ENCODE assay signal across 15 cellular contexts in the genomic region with DNA sequence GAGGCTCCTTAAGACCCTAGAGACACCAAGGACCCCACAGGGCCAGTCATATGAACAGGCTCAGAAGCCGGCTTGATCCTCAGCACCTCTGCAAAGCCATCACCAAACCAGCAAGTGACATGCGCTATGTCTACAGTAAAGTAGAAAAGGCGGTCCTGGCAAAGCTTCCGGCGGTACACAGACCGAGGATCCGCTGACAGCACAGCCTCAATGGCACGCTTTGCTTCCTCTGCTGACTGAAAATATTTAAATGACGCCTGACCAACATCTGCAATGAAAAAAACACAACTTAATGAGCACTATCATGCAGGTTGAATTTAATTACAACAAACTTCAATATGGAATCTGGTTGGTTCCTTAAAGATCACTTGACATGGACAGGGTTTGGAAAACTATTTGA. TPM values are rescaled to one million over a fixed set of nuclear protein-coding genes. Genes with fewer than 3 reads are reported as not detected.
DNase-seq lines count a peak whose midpoint lies in the region; ATAC-seq and TF ChIP-seq lines count a peak whose summit lies in the region.
"Had no signal": no experiment of that assay in that cellular context is flagged by ENCODE, and none has a peak within 500 bp of the region (broad histone marks: within the 10 kb centered on the region; RNA-seq: fewer than 3 reads in every experiment).

No MANE protein-coding gene starts in this region.

- no peaks in the 10 kb centered on the region for H3K27me3 Mint-ChIP-seq in CD4-positive, alpha-beta T cell
- H3K27me3 Mint-ChIP-seq in activated CD4-positive, alpha-beta T cell treated with anti-CD3 and anti-CD28 coated beads for 36 hours, result no peaks in the 10 kb centered on the region
- H3K27me3 Mint-ChIP-seq in natural killer cell (ENCODE audit: low read depth in 2 of 2), result no peaks in the 10 kb centered on the region
- H3K27me3 Mint-ChIP-seq: stimulated activated naive B cell treated with anti-CD40 and anti-IgM and Interleukin-4, amounts not matched to agents 10 μg/mL and 1 μg/mL and 100 μg/mL, for 72 hours had no signal

- peak; percentile 33 to 63 (median 52) for DNase-seq in CD4-positive, alpha-beta T cell
- peak; percentile 79 for DNase-seq in activated CD4-positive, alpha-beta T cell treated with anti-CD3 and anti-CD28 coated beads for 36 hours
- DNase-seq in activated naive CD4-positive, alpha-beta T cell treated with Interleukin-2 at 50 U/mL for 16 hours, result peak; percentile 53
- DNase-seq in natural killer cell, result no peak
- no peak for DNase-seq in cortex of kidney (lab: John Stamatoyannopoulos, UW)
- DNase-seq in omental fat pad (ENCODE audit: low spot score), result no peak
- DNase-seq in DMS153 (lab: John Stamatoyannopoulos, UW), result no peak
- DNase-seq: colonic mucosa; NCI-H1092 treated with DMSO at 0.1 percent for 48 hours; NCI-H524 treated with DMSO at 0.1 percent for 48 hours; stimulated activated naive B cell treated with anti-CD40 and anti-IgM and Interleukin-4, amounts not matched to agents 10 μg/mL and 1 μg/mL and 100 μg/mL, for 72 hours had no signal

- intact Hi-C loops in CD4-positive, alpha-beta T cell (cut with DNase I, micrococcal nuclease), result loop anchor here (1.0 to 10.0 kb wide), 8 partner anchors 14 to 358 kb away; a partner anchor contains a TSS
- intact Hi-C loops in activated CD4-positive, alpha-beta T cell treated with anti-CD3 and anti-CD28 coated beads for 36 hours (cut with DNase I, micrococcal nuclease), result loop anchor here (1.0 to 5.0 kb wide), 7 partner anchors 14 to 272 kb away; a partner anchor contains a TSS
- intact Hi-C loops in natural killer cell (cut with micrococcal nuclease), result loop anchor here (5.0 kb wide), 1 partner anchor 192 kb away; no protein-coding TSS in a partner anchor

- H3K4me1 Mint-ChIP-seq in CD4-positive, alpha-beta T cell (ENCODE audit: low read depth), result peaks cover 94% of the 10 kb centered on the region
- peaks cover 81% of the 10 kb centered on the region for H3K4me1 Mint-ChIP-seq in activated CD4-positive, alpha-beta T cell treated with anti-CD3 and anti-CD28 coated beads for 36 hours
- peaks cover 50 to 53% of the 10 kb centered on the region in 2 donors for H3K4me1 Mint-ChIP-seq in natural killer cell

- POLR2A ChIA-PET in CD4-positive, alpha-beta T cell (lab: Charles Lee), result interaction anchor here (0.6 to 9.8 kb wide), 23 partner anchors 9 to 351 kb away, joined by 3 to 335 read pairs (median 5); a partner anchor contains a TSS
- POLR2A ChIA-PET in activated CD4-positive, alpha-beta T cell treated with anti-CD3 and anti-CD28 coated beads for 36 hours (lab: Charles Lee), result interaction anchor here (1.0 kb wide), 1 partner anchor 16 kb away, joined by 3 read pairs; no protein-coding TSS in a partner anchor

- H3K27ac ChIP-seq in CD4-positive, alpha-beta T cell (ENCODE audit: low read depth, low read length), result peak overlapping the region; percentile 86
- H3K27ac ChIP-seq: colonic mucosa, parathyroid adenoma, RWPE1 had no signal

- no peaks in the 10 kb centered on the region for H3K27me3 ChIP-seq in CD4-positive, alpha-beta T cell (ENCODE audit: control insufficient read depth, insufficient read depth, low read length)
- H3K27me3 ChIP-seq: colonic mucosa had no signal

- no peaks in the 10 kb centered on the region for H3K9me3 Mint-ChIP-seq in CD4-positive, alpha-beta T cell
- H3K9me3 Mint-ChIP-seq in activated CD4-positive, alpha-beta T cell treated with anti-CD3 and anti-CD28 coated beads for 36 hours (ENCODE audit: low read depth), result no peaks in the 10 kb centered on the region
- no peaks in the 10 kb centered on the region for H3K9me3 Mint-ChIP-seq in natural killer cell
- H3K9me3 Mint-ChIP-seq: stimulated activated naive B cell treated with anti-CD40 and anti-IgM and Interleukin-4, amounts not matched to agents 10 μg/mL and 1 μg/mL and 100 μg/mL, for 72 hours had no signal

- no peak for TF ChIP-seq CTCF in CD4-positive, alpha-beta T cell (IDR thresholded peaks at IDR 0.05)
- no peak for TF ChIP-seq CTCF in natural killer cell (IDR thresholded peaks at IDR 0.05)
- TF ChIP-seq CTCF in omental fat pad (IDR thresholded peaks at IDR 0.05), result no peak

- peak overlapping the region; percentile 80 for H3K4me3 Mint-ChIP-seq in CD4-positive, alpha-beta T cell
- H3K4me3 Mint-ChIP-seq in activated CD4-positive, alpha-beta T cell treated with anti-CD3 and anti-CD28 coated beads for 36 hours, result peak overlapping the region; percentile 74
- peak overlapping the region; percentile 79 for H3K4me3 Mint-ChIP-seq in natural killer cell
- H3K4me3 Mint-ChIP-seq: stimulated activated naive B cell treated with anti-CD40 and anti-IgM and Interleukin-4, amounts not matched to agents 10 μg/mL and 1 μg/mL and 100 μg/mL, for 72 hours had no signal

- peaks cover 59% of the 10 kb centered on the region for H3K36me3 Mint-ChIP-seq in CD4-positive, alpha-beta T cell (ENCODE audit: low read depth)
- peaks cover 27% of the 10 kb centered on the region for H3K36me3 Mint-ChIP-seq in activated CD4-positive, alpha-beta T cell treated with anti-CD3 and anti-CD28 coated beads for 36 hours (ENCODE audit: low read depth)
- H3K36me3 Mint-ChIP-seq in natural killer cell, result no peaks in the 10 kb centered on the region

- CTCF ChIA-PET in CD4-positive, alpha-beta T cell (lab: Charles Lee), result interaction anchor here (1.2 to 14.2 kb wide), 5 partner anchors 9 to 170 kb away, joined by 4 to 221 read pairs (median 13); a partner anchor contains a TSS
- CTCF ChIA-PET in activated CD4-positive, alpha-beta T cell treated with anti-CD3 and anti-CD28 coated beads for 36 hours (lab: Charles Lee), result interaction anchor here (0.5 to 8.3 kb wide), 8 partner anchors 9 to 196 kb away, joined by 3 to 113 read pairs (median 3); no protein-coding TSS in a partner anchor

- H3K27ac Mint-ChIP-seq in CD4-positive, alpha-beta T cell, result peak overlapping the region; percentile 96
- peak overlapping the region; percentile 83 for H3K27ac Mint-ChIP-seq in activated CD4-positive, alpha-beta T cell treated with anti-CD3 and anti-CD28 coated beads for 36 hours
- H3K27ac Mint-ChIP-seq in natural killer cell, result peak overlapping the region; percentile 85 to 88
- H3K27ac Mint-ChIP-seq: stimulated activated naive B cell treated with anti-CD40 and anti-IgM and Interleukin-4, amounts not matched to agents 10 μg/mL and 1 μg/mL and 100 μg/mL, for 72 hours had no signal

- ATAC-seq in CD4-positive, alpha-beta T cell (ENCODE audit: poor library complexity), result peak; percentile 69
- peak; percentile 81 for ATAC-seq in activated CD4-positive, alpha-beta T cell treated with anti-CD3 and anti-CD28 coated beads for 36 hours
- ATAC-seq in natural killer cell (no peak), omental fat pad (ENCODE audit: low FRiP score) (no peak), GM19035 (IDR thresholded peaks at IDR 0.05; ENCODE audit: unreplicated experiment) (no peak)
- ATAC-seq: stimulated activated naive B cell treated with anti-CD40 and anti-IgM and Interleukin-4, amounts not matched to agents 10 μg/mL and 1 μg/mL and 100 μg/mL, for 72 hours had no signal

- no peaks in the 10 kb centered on the region for H3K9me3 ChIP-seq in CD4-positive, alpha-beta T cell (ENCODE audit: control insufficient read depth, low read length)
- H3K9me3 ChIP-seq: colonic mucosa had no signal

RNA-seq across cellular contexts. Expression of a gene that starts 17.6 kb away (rescaled TPM):
- total RNA-seq in CD4-positive, alpha-beta T cell, result 10 to 100 TPM; 42.8 to 45.8 TPM
- total RNA-seq in activated CD4-positive, alpha-beta T cell treated with anti-CD3 and anti-CD28 coated beads for 36 hours, result 10 to 100 TPM; 13.9 to 20.7 TPM
- total RNA-seq in natural killer cell (10 to 100 TPM; 26.6 to 35.1 (median 31.2) TPM), omental fat pad (10 to 100 TPM; 22.3 to 31.2 (median 24.3) TPM)

RNA-seq across cellular contexts. Expression of a gene that starts 33.2 kb away (rescaled TPM):
- total RNA-seq in CD4-positive, alpha-beta T cell, result under 1 TPM; 0.30 to 0.34 TPM
- 1 to 10 TPM; 1.5 to 2.9 TPM for total RNA-seq in activated CD4-positive, alpha-beta T cell treated with anti-CD3 and anti-CD28 coated beads for 36 hours
- total RNA-seq in natural killer cell (under 1 TPM; 0.47 to 0.75 (median 0.75) TPM), omental fat pad (1 to 10 TPM in 1 of 4 donors, under 1 TPM in 2, not detected in 1; 0.19 to 1.1 (median 0.44) TPM)
- total RNA-seq: H1 had no signal

RNA-seq across cellular contexts. Expression of a gene that starts 51.7 kb away (rescaled TPM):
- total RNA-seq in CD4-positive, alpha-beta T cell, result not detected
- under 1 TPM; 0.07 TPM for total RNA-seq in activated CD4-positive, alpha-beta T cell treated with anti-CD3 and anti-CD28 coated beads for 36 hours
- total RNA-seq in natural killer cell (not detected), omental fat pad (not detected)
- total RNA-seq: colonic mucosa, H1 had no signal

Comparison
In these comparisons a context has a peak if more than half of its experiments do, and no peak if none do; other contexts are left out.
1. ATAC-seq: peak in CD4-positive, alpha-beta T cell (single experiment) and activated CD4-positive, alpha-beta T cell treated with anti-CD3 and anti-CD28 coated beads for 36 hours (single experiment); none in natural killer cell (0 of 3), omental fat pad (single experiment) and GM19035 (single experiment).
2. DNase-seq: peak in CD4-positive, alpha-beta T cell (10 of 10), activated CD4-positive, alpha-beta T cell treated with anti-CD3 and anti-CD28 coated beads for 36 hours (single experiment) and activated naive CD4-positive, alpha-beta T cell treated with Interleukin-2 at 50 U/mL for 16 hours (single experiment); none in natural killer cell (single experiment), cortex of kidney (single experiment), omental fat pad (single experiment) and DMS153 (single experiment).
3. Peak in every context shown above with its lines, with median percentiles within 50 percentile points of each other: H3K27ac Mint-ChIP-seq and H3K4me3 Mint-ChIP-seq.